ENCODE assay signal across 8 cellular contexts in genomic region chr2:169767243-169767888, GRCh38. TPM values are rescaled to one million over a fixed set of nuclear protein-coding genes. Genes with fewer than 3 reads are reported as not detected.
DNase-seq lines count a peak whose midpoint lies in the region; ATAC-seq, FAIRE-seq and TF ChIP-seq lines count a peak whose summit lies in the region.

No MANE protein-coding gene starts in this region.

- DNase-seq in D721Med (ENCODE audit: insufficient read length, low spot score) (no peak), HT-29 (ENCODE audit: low spot score) (peak; percentile 81), T-helper 22 cell (ENCODE audit: low read depth) (peak; percentile 11), astrocyte of the spinal cord (ENCODE audit: low read depth, low spot score) (peak; percentile 54), iPS-NIHi11 (ENCODE audit: low spot score) (peak; percentile 67), NCI-H2107 (lab: John Stamatoyannopoulos, UW) (no peak)
- peak; percentile 71 for DNase-seq in stimulated activated CD4-positive, alpha-beta T cell treated with anti-CD3 and anti-CD28 coated beads, Interleukin-15, amount 100 ng/mL, for 24 hours

- peak; percentile 55 for FAIRE-seq in D721Med (lab: Jason Lieb, UNC)

- peak; percentile 71 for TF ChIP-seq CTCF in D721Med (IDR thresholded peaks at IDR 0.05; ENCODE audit: insufficient read depth, missing control alignments)
- peak; percentile 77 for TF ChIP-seq CTCF in astrocyte of the spinal cord (IDR thresholded peaks at IDR 0.05; ENCODE audit: low read depth, low read length)

- in situ Hi-C loops in astrocyte of the spinal cord (cut with HindIII; ENCODE audit: low sequenced_read_pairs) = no loop called here

- no peak for ATAC-seq in HG03045 (IDR thresholded peaks at IDR 0.05; ENCODE audit: unreplicated experiment)

- H3K4me3 ChIP-seq in astrocyte of the spinal cord (ENCODE audit: low read depth, low read length) = no peak overlapping the region

RNA-seq across cellular contexts. Expression of gene SSB, which starts 31.3 kb away (rescaled TPM):
- 77.5 and 83.2 TPM in 2 replicates for total RNA-seq in HT-29 (2014; rRNA removed; shearing (Covaris generic))

RNA-seq across cellular contexts. Expression of gene KLHL23, which starts 33.7 kb away (rescaled TPM):
- total RNA-seq in HT-29 (2014; rRNA removed; shearing (Covaris generic)) = 5.4 and 12.1 TPM in 2 replicates

RNA-seq across cellular contexts. Expression of gene METTL5, which starts 57.3 kb away (rescaled TPM):
- 35.8 and 43.2 TPM in 2 replicates for total RNA-seq in HT-29 (2014; rRNA removed; shearing (Covaris generic))

RNA-seq across cellular contexts. Expression of gene UBR3, which starts 59.9 kb away (rescaled TPM):
- 9.6 and 11.4 TPM in 2 replicates for total RNA-seq in HT-29 (2014; rRNA removed; shearing (Covaris generic))

Comparison
In these comparisons a context has a peak if more than half of its experiments do, and no peak if none do; other contexts are left out.
1. DNase-seq: peak in HT-29 (single experiment), T-helper 22 cell (single experiment), astrocyte of the spinal cord (single experiment), iPS-NIHi11 (single experiment) and stimulated activated CD4-positive, alpha-beta T cell treated with anti-CD3 and anti-CD28 coated beads, Interleukin-15, amount 100 ng/mL, for 24 hours (single experiment); none in D721Med (single experiment) and NCI-H2107 (single experiment).